In the genomic region with DNA sequence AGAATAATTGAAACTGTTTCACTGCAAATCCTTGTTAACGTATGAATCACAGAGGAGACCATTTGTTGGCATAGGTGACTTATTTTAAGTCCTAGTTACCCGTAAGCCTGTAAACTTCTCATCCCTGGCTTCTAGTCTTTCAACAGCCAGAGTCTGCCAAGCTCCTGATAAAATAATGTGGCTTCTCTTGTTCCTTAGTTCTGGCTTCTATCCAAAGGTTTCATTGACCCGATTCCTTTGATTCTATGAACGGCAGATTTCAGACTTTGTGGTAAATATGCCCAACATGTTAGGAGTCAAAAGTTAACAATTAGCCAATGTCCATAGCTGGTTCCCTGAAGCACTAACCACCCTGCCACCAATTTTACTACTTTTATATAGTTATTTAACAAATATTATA, we compare ENCODE assay signal across 21 cellular contexts. TPM values are rescaled to one million over a fixed set of nuclear protein-coding genes. Genes with fewer than 3 reads are reported as not detected.
"Had no signal": no experiment of that assay in that cellular context is flagged by ENCODE, and none has a peak within 500 bp of the region (broad histone marks: within the 10 kb centered on the region; RNA-seq: fewer than 3 reads in every experiment).

No MANE protein-coding gene starts in this region.

- H3K9me3 ChIP-seq: lower lobe of right lung, upper lobe of right lung had no signal

- H3K27ac ChIP-seq: dorsolateral prefrontal cortex, epithelial cell of prostate, foreskin keratinocyte, hepatocyte, lower lobe of right lung, upper lobe of right lung had no signal

- FAIRE-seq: colon had no signal

- H3K4me3 ChIP-seq: dorsolateral prefrontal cortex, hepatocyte, lower lobe of right lung, upper lobe of right lung had no signal

- H3K27me3 ChIP-seq: hepatocyte, upper lobe of right lung had no signal

- H3K4me1 ChIP-seq: foreskin keratinocyte, lower lobe of right lung, upper lobe of right lung had no signal

- DNase-seq: activated B cell treated with CpG ODN at 0.5 μM for 24 hours; activated CD4-positive, alpha-beta memory T cell treated with anti-CD3 and anti-CD28 coated beads, Interleukin-2, amount 10 ng/mL, durations not matched to agents 7 days and 5 days; activated CD4-positive, alpha-beta T cell treated with anti-CD3 and anti-CD28 coated beads for 48 hours; activated CD8-positive, alpha-beta memory T cell treated with anti-CD3 and anti-CD28 coated beads, Interleukin-2, amount 10 ng/mL, durations not matched to agents 7 days and 5 days; activated naive CD4-positive, alpha-beta T cell; activated naive CD8-positive, alpha-beta T cell treated with anti-CD3 and anti-CD28 coated beads for 36 hours; amygdala; central memory CD4-positive, alpha-beta T cell; dorsolateral prefrontal cortex; endodermal cell; foreskin keratinocyte; left cardiac atrium; lower lobe of right lung; naive thymus-derived CD8-positive, alpha-beta T cell; stimulated activated CD8-positive, alpha-beta memory T cell treated with anti-CD3 and anti-CD28 coated beads, Interleukin-4, amount 100 ng/mL, for 48 hours; stimulated activated naive CD4-positive, alpha-beta T cell; upper lobe of right lung had no signal

- H3K36me3 ChIP-seq: lower lobe of right lung, upper lobe of right lung had no signal

RNA-seq across cellular contexts. Expression of a gene that starts 23.3 kb away (rescaled TPM):
- total RNA-seq: activated B cell treated with CpG ODN at 0.5 μM for 24 hours, foreskin keratinocyte, osteocyte had no signal
